ENCODE assay signal across 17 cellular contexts in genomic region chr9:82410891-82411290, GRCh38.
A peak's percentile ranks its signal among the peaks of the same experiment; 100 is the strongest.
DNase-seq lines count a peak whose midpoint lies in the region; ATAC-seq, FAIRE-seq and TF ChIP-seq lines count a peak whose summit lies in the region.
"Had no signal": no experiment of that assay in that cellular context is flagged by ENCODE, and none has a peak within 500 bp of the region (broad histone marks: within the 10 kb centered on the region; RNA-seq: fewer than 3 reads in every experiment).

No MANE protein-coding gene starts in this region.

- TF ChIP-seq EP300 in ovary (IDR thresholded peaks at IDR 0.05) (no peak), sigmoid colon (IDR thresholded peaks at IDR 0.05) (no peak)

- no peak overlapping the region for H3K4me3 ChIP-seq in RWPE2 (ENCODE audit: severe bottlenecking)
- no peak overlapping the region for H3K4me3 ChIP-seq in ovary
- no peak overlapping the region for H3K4me3 ChIP-seq in sigmoid colon
- H3K4me3 ChIP-seq: cardiac muscle cell, SK-N-MC, smooth muscle cell, transverse colon had no signal

- H3K9me3 ChIP-seq in RWPE2 (ENCODE audit: severe bottlenecking) (no peaks in the 10 kb centered on the region), ovary (no peaks in the 10 kb centered on the region), sigmoid colon (no peaks in the 10 kb centered on the region)
- H3K9me3 ChIP-seq: transverse colon had no signal

- H3K27me3 ChIP-seq in RWPE2 (ENCODE audit: insufficient read depth, poor library complexity, severe bottlenecking) = no peaks in the 10 kb centered on the region
- H3K27me3 ChIP-seq in ovary = no peaks in the 10 kb centered on the region
- H3K27me3 ChIP-seq in sigmoid colon = no peaks in the 10 kb centered on the region
- H3K27me3 ChIP-seq: transverse colon had no signal

- H3K36me3 ChIP-seq in RWPE2 (ENCODE audit: low read depth) (no peaks in the 10 kb centered on the region), ovary (no peaks in the 10 kb centered on the region), sigmoid colon (no peaks in the 10 kb centered on the region)
- H3K36me3 ChIP-seq: cardiac muscle cell, transverse colon had no signal

- H3K4me1 ChIP-seq in RWPE2 (ENCODE audit: insufficient read depth, poor library complexity, severe bottlenecking) (peaks cover 12% of the 10 kb centered on the region), ovary (ENCODE audit: insufficient read depth) (no peaks in the 10 kb centered on the region), sigmoid colon (peaks cover 0 to 7% (median under 1%) of the 10 kb centered on the region in 4 donors)
- H3K4me1 ChIP-seq: transverse colon had no signal

- ATAC-seq in GM19463 (IDR thresholded peaks at IDR 0.05; ENCODE audit: unreplicated experiment) (peak; percentile 33), HG03025 (IDR thresholded peaks at IDR 0.05; ENCODE audit: low FRiP score, unreplicated experiment) (peak; percentile 26), RWPE2 (ENCODE audit: low read depth) (peak; percentile 27; the same call in 2 of the 3 replicates)
- ATAC-seq: activated T-cell treated with anti-CD3 and anti-CD28 coated beads, Interleukin-2, amount 50 U/mL, for 4 hours; left cardiac atrium had no signal

- TF ChIP-seq CTCF in RWPE2 (IDR thresholded peaks at IDR 0.05; ENCODE audit: poor library complexity, severe bottlenecking) = no peak
- TF ChIP-seq CTCF in ovary (IDR thresholded peaks at IDR 0.05) = no peak
- no peak for TF ChIP-seq CTCF in sigmoid colon (IDR thresholded peaks at IDR 0.05)

- peak; percentile 33 for FAIRE-seq in GM12891 (lab: Jason Lieb, UNC)
- FAIRE-seq: H1 had no signal

- DNase-seq in GM12891 (ENCODE audit: insufficient read length, low spot score) = no peak
- no peak for DNase-seq in RWPE2 (ENCODE audit: low spot score)
- DNase-seq in ovary = no peak
- no peak for DNase-seq in NCI-H1436 treated with DMSO at 0.1 percent for 48 hours (lab: John Stamatoyannopoulos, UW)
- no peak for DNase-seq in AG20443 (ENCODE audit: low spot score)
- no peak for DNase-seq in sigmoid colon
- DNase-seq: activated naive CD8-positive, alpha-beta T cell treated with anti-CD3 and anti-CD28 coated beads, Interleukin-2, amount 10 ng/mL, durations not matched to agents 7 days and 5 days; activated T-cell treated with anti-CD3 and anti-CD28 coated beads, Interleukin-2, amount 50 U/mL, for 4 hours; CD4-positive, CD25-positive, alpha-beta regulatory T cell; left cardiac atrium; transverse colon had no signal

- H3K27ac ChIP-seq in RWPE2 (ENCODE audit: poor library complexity, severe bottlenecking) (no peak overlapping the region), ovary (no peak overlapping the region), sigmoid colon (no peak overlapping the region)
- H3K27ac ChIP-seq: cardiac muscle cell, SK-N-MC, transverse colon had no signal

- TF ChIP-seq POLR2A in GM12891 (IDR thresholded peaks at IDR 0.05; ENCODE audit: low read depth, low read length) = no peak
- TF ChIP-seq POLR2A in ovary (IDR thresholded peaks at IDR 0.05) = no peak
- TF ChIP-seq POLR2A in sigmoid colon (IDR thresholded peaks at IDR 0.05) = no peak

- intact Hi-C loops in ovary (cut with DNase I) = no loop called here
- intact Hi-C loops in sigmoid colon (cut with DNase I) = no loop called here

TF ChIP-seq in GM12891, 5 proteins besides CTCF, POLR2A, EP300 and RAD21:
- no peak for TF ChIP-seq TAF1 (IDR thresholded peaks at IDR 0.05; ENCODE audit: low read depth, low read length)
- TF ChIP-seq POLR2AphosphoS5 (IDR thresholded peaks at IDR 0.05; ENCODE audit: low read depth, low read length) = no peak
- TF ChIP-seq SPI1 (IDR thresholded peaks at IDR 0.05; ENCODE audit: low read depth, low read length) = no peak
- no peak for TF ChIP-seq PAX5 (IDR thresholded peaks at IDR 0.05; ENCODE audit: insufficient read depth, low read length, severe bottlenecking)
- no peak for TF ChIP-seq POU2F2 (IDR thresholded peaks at IDR 0.05; ENCODE audit: low read depth, low read length)
